In genomic region chr20:45345104-45345936, GRCh38 we compare ENCODE assay signal across 10 cellular contexts. TPM values are rescaled to one million over a fixed set of nuclear protein-coding genes. Genes with fewer than 3 reads are reported as not detected.
DNase-seq lines count a peak whose midpoint lies in the region; ATAC-seq and TF ChIP-seq lines count a peak whose summit lies in the region.
"Had no signal": no experiment of that assay in that cellular context is flagged by ENCODE, and none has a peak within 500 bp of the region (broad histone marks: within the 10 kb centered on the region; RNA-seq: fewer than 3 reads in every experiment).

No MANE protein-coding gene starts in this region.

- ATAC-seq in right cardiac atrium (no peak), HG03039 (IDR thresholded peaks at IDR 0.05; ENCODE audit: unreplicated experiment) (no peak), HG03025 (IDR thresholded peaks at IDR 0.05; ENCODE audit: low FRiP score, unreplicated experiment) (no peak)

- no peak overlapping the region for H2AFZ ChIP-seq in smooth muscle cell (ENCODE audit: low read depth)

- H3K4me1 ChIP-seq in right cardiac atrium (ENCODE audit: control insufficient read depth, insufficient read depth, low read length) (peaks cover 24% of the 10 kb centered on the region), smooth muscle cell (ENCODE audit: low read depth) (peaks cover 64% of the 10 kb centered on the region)

- no peaks in the 10 kb centered on the region for H3K36me3 ChIP-seq in smooth muscle cell (ENCODE audit: low read depth)

- H3F3A ChIP-seq in smooth muscle cell (ENCODE audit: low read depth) = peaks cover 47% of the 10 kb centered on the region

- WGBS in right cardiac atrium = 63% methylated on average over 9 of the region's 9 CpGs
- 55% methylated on average over 9 of the region's 9 CpGs for WGBS in smooth muscle cell (ENCODE audit: low lambda C conversion rate)

- H3K4me2 ChIP-seq in smooth muscle cell = peak overlapping the region; percentile 97

- peaks cover 33% of the 10 kb centered on the region for H4K20me1 ChIP-seq in smooth muscle cell (ENCODE audit: low read depth)

- H3K4me3 ChIP-seq in WI38 (ENCODE audit: low read depth, low read length) (peak overlapping the region; percentile 98), right cardiac atrium (ENCODE audit: low read length) (peak overlapping the region; percentile 57), smooth muscle cell (peak overlapping the region; percentile 80)

- peak; percentile 88 for DNase-seq in HPDE6-E6E7 (ENCODE audit: extremely low spot score)
- DNase-seq in right cardiac atrium = no peak
- DNase-seq in smooth muscle cell (lab: John Stamatoyannopoulos, UW; ENCODE audit: unreplicated experiment) = no peak
- DNase-seq in activated CD4-positive, alpha-beta T cell treated with anti-CD3 and anti-CD28 coated beads for 1 hour = no peak
- DNase-seq in activated CD4-positive, alpha-beta T cell treated with anti-CD3 and anti-CD28 coated beads, Interleukin-2, amount 50 U/mL, for 48 hours = no peak
- DNase-seq: stimulated activated CD4-positive, alpha-beta T cell treated with anti-CD3 and anti-CD28 coated beads, Interleukin-2, amount 100 ng/mL, for 24 hours had no signal

- H3K27me3 ChIP-seq in right cardiac atrium (ENCODE audit: control insufficient read depth, insufficient read depth) (no peaks in the 10 kb centered on the region), smooth muscle cell (ENCODE audit: low read depth) (no peaks in the 10 kb centered on the region)

- peak overlapping the region; percentile 78 for H3K9ac ChIP-seq in smooth muscle cell (ENCODE audit: low read depth)

- peak overlapping the region; percentile 98 for H3K27ac ChIP-seq in right cardiac atrium (ENCODE audit: low read length)
- peak overlapping the region; percentile 96 for H3K27ac ChIP-seq in smooth muscle cell (ENCODE audit: low read depth)

- H3K9me3 ChIP-seq in right cardiac atrium (ENCODE audit: control insufficient read depth, low read length) (no peaks in the 10 kb centered on the region), smooth muscle cell (replicated peaks; ENCODE audit: low read depth) (no peaks in the 10 kb centered on the region)

- H3K79me2 ChIP-seq in smooth muscle cell (ENCODE audit: low read depth) = peaks cover 59% of the 10 kb centered on the region

- intact Hi-C loops in right cardiac atrium (cut with DNase I) = no loop called here

- TF ChIP-seq CTCF in WI38 (IDR thresholded peaks at IDR 0.05; ENCODE audit: low read depth, low read length) (no peak), smooth muscle cell (IDR thresholded peaks at IDR 0.05; ENCODE audit: borderline replicate concordance, insufficient read depth, poor library complexity, severe bottlenecking) (no peak)

RNA-seq across cellular contexts. Expression of gene SDC4, which starts 2.9 kb away (rescaled TPM):
- total RNA-seq in right cardiac atrium (100 to 1,000 TPM in 1 of 4 donors, 10 to 100 TPM in 3; 57.5 to 125 (median 61.2) TPM), smooth muscle cell (70.7 and 78.1 TPM in 2 replicates)
- polyA plus RNA-seq in right cardiac atrium (63.8 TPM), smooth muscle cell (45.0 and 122 TPM in 2 replicates)

RNA-seq across cellular contexts. Expression of gene SYS1, which starts 17.6 kb away (rescaled TPM):
- total RNA-seq in right cardiac atrium (10 to 100 TPM; 21.5 to 28.7 (median 25.8) TPM), smooth muscle cell (14.5 and 15.2 TPM in 2 replicates)
- polyA plus RNA-seq in right cardiac atrium (17.1 TPM), smooth muscle cell (17.0 and 24.7 TPM in 2 replicates)

RNA-seq across cellular contexts. Expression of gene TP53TG5, which starts 32.8 kb away (rescaled TPM):
- total RNA-seq in right cardiac atrium = 1 to 10 TPM in 3 of 4 donors, under 1 TPM in 1; 0.82 to 1.5 (median 1.4) TPM
- 0.95 TPM for polyA plus RNA-seq in right cardiac atrium
- not detected in 2 replicates for total RNA-seq in smooth muscle cell
- 0.06 TPM in 1 of 2 replicates, not detected in the other for polyA plus RNA-seq in smooth muscle cell
- total RNA-seq: NCI-H460 had no signal

RNA-seq across cellular contexts. Expression of gene MATN4, which starts 37.2 kb away (rescaled TPM):
- total RNA-seq in right cardiac atrium (under 1 TPM in 3 of 4 donors, not detected in 1; 0.15 to 0.20 (median 0.17) TPM), smooth muscle cell (not detected in 2 replicates)
- polyA plus RNA-seq in right cardiac atrium (0.05 TPM), smooth muscle cell (not detected in 2 replicates)
- total RNA-seq: NCI-H460 had no signal

RNA-seq across cellular contexts. Expression of gene RBPJL, which starts 38.7 kb away (rescaled TPM):
- total RNA-seq in right cardiac atrium (not detected), smooth muscle cell (not detected in 2 replicates)
- polyA plus RNA-seq in right cardiac atrium (not detected), smooth muscle cell (not detected in 2 replicates)
- total RNA-seq: NCI-H460 had no signal
